In genomic region chrX:21781525-21781924, GRCh38 we compare ENCODE assay signal across 1 cellular context.
TF ChIP-seq lines count a peak whose summit lies in the region.

No MANE protein-coding gene starts in this region.

TF ChIP-seq in GM23338, 12 proteins besides CTCF, POLR2A, EP300 and RAD21 (continued from another document):
- TF ChIP-seq ZNF462 (CRISPR knock-in tag; IDR thresholded peaks at IDR 0.05) (no peak), ZNF331 (CRISPR knock-in tag; IDR thresholded peaks at IDR 0.05; ENCODE audit: low read depth) (no peak), ZNF114 (CRISPR knock-in tag; IDR thresholded peaks at IDR 0.05) (no peak)
